In the genomic region with DNA sequence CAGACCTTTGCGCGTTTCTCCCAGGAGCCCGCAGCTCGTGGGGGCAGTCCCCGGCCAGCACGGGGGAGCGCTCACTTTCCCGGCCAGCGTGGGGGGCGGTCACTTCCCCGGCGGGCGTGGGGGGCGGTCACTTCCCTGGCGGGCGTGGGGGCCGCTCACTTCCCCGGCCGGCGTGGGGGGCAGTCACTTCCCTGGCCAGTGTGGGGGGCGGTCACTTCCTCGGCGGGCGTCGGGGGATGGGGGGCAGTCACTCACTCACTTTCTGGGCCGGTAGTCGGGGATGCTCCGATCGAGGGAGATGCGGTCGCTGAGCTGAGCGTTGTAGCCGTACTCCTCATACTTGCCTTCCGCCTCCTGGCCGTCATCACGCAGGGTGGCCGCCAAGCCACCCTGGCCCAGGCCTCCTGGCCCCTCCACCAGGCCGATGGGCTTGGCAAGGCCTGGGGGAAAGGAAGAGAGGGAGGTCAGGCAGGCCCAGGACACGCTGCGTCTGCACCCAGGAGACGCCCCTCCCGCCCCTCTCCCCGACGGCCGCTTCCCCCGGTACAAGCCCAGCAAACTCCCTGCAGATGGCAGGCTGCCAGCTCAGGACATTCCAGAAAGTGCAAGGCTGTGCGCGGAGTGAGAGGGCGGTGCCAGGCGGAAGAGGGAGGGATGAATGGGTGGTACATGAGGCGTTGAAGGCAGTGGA, we compare ENCODE assay signal across 9 cellular contexts. TPM values are rescaled to one million over a fixed set of nuclear protein-coding genes. Genes with fewer than 3 reads are reported as not detected.
DNase-seq lines count a peak whose midpoint lies in the region; ATAC-seq and TF ChIP-seq lines count a peak whose summit lies in the region.
"Had no signal": no experiment of that assay in that cellular context is flagged by ENCODE, and none has a peak within 500 bp of the region (broad histone marks: within the 10 kb centered on the region; RNA-seq: fewer than 3 reads in every experiment).

No MANE protein-coding gene starts in this region.

- peaks cover 7% of the 10 kb centered on the region for H3K4me1 Mint-ChIP-seq in activated CD8-positive, alpha-beta T cell treated with anti-CD3 and anti-CD28 coated beads, Interleukin-2, amount 10 ng/mL, durations not matched to agents 7 days and 5 days (ENCODE audit: low read depth)

- CTCF ChIA-PET in activated CD8-positive, alpha-beta T cell treated with anti-CD3 and anti-CD28 coated beads, Interleukin-2, amount 10 ng/mL, durations not matched to agents 7 days and 5 days (lab: Charles Lee), result no interaction called here

- H3K27ac ChIP-seq in body of pancreas (no peak overlapping the region), upper lobe of left lung (no peak overlapping the region)

- H3K36me3 Mint-ChIP-seq in activated CD8-positive, alpha-beta T cell treated with anti-CD3 and anti-CD28 coated beads, Interleukin-2, amount 10 ng/mL, durations not matched to agents 7 days and 5 days (ENCODE audit: low read depth), result no peaks in the 10 kb centered on the region

- POLR2A ChIA-PET in activated CD8-positive, alpha-beta T cell treated with anti-CD3 and anti-CD28 coated beads, Interleukin-2, amount 10 ng/mL, durations not matched to agents 7 days and 5 days (lab: Charles Lee), result no interaction called here

- peaks cover 6% of the 10 kb centered on the region for H3K9me3 Mint-ChIP-seq in activated CD8-positive, alpha-beta T cell treated with anti-CD3 and anti-CD28 coated beads, Interleukin-2, amount 10 ng/mL, durations not matched to agents 7 days and 5 days (ENCODE audit: insufficient read depth)

- 5% methylated on average over 21 to 51 of the region's 51 CpGs for WGBS in body of pancreas, 2 donors
- WGBS in upper lobe of left lung, 2 donors, result 5 to 9% methylated on average over 21 to 35 of the region's 51 CpGs

- H3K4me1 ChIP-seq in body of pancreas (peaks cover 7% of the 10 kb centered on the region), upper lobe of left lung (peaks cover 5 to 13% (median 7%) of the 10 kb centered on the region in 4 donors)

- H3K27me3 Mint-ChIP-seq in activated CD8-positive, alpha-beta T cell treated with anti-CD3 and anti-CD28 coated beads, Interleukin-2, amount 10 ng/mL, durations not matched to agents 7 days and 5 days (ENCODE audit: low read depth), result peaks cover 18% of the 10 kb centered on the region

- H3K9me3 ChIP-seq in body of pancreas (no peaks in the 10 kb centered on the region), upper lobe of left lung (no peaks in the 10 kb centered on the region)

- H3K27me3 ChIP-seq in body of pancreas, result peaks cover 0 to 25% of the 10 kb centered on the region in 2 donors
- H3K27me3 ChIP-seq in upper lobe of left lung, result peaks cover 0 to 7% (median 2%) of the 10 kb centered on the region in 4 donors

- H3K4me3 ChIP-seq in body of pancreas (no peak overlapping the region), upper lobe of left lung (peak overlapping the region in 1 of 4 donors; percentile 5)

- TF ChIP-seq CTCF in body of pancreas (IDR thresholded peaks at IDR 0.05) (no peak), upper lobe of left lung (IDR thresholded peaks at IDR 0.05) (no peak)

- H3K27ac Mint-ChIP-seq in activated CD8-positive, alpha-beta T cell treated with anti-CD3 and anti-CD28 coated beads, Interleukin-2, amount 10 ng/mL, durations not matched to agents 7 days and 5 days, result no peak overlapping the region
- H3K27ac Mint-ChIP-seq: B cell had no signal

- intact Hi-C loops in body of pancreas (cut with DNase I), result no loop called here

- ATAC-seq in body of pancreas, result peak; percentile 58
- ATAC-seq in upper lobe of left lung (ENCODE audit: low FRiP score in 2 of 2), result peak in 1 of 2 donors; percentile 54
- ATAC-seq in activated CD8-positive, alpha-beta T cell treated with anti-CD3 and anti-CD28 coated beads, Interleukin-2, amount 10 ng/mL, durations not matched to agents 7 days and 5 days, result no peak
- ATAC-seq in HG03432 (IDR thresholded peaks at IDR 0.05; ENCODE audit: unreplicated experiment), result no peak
- ATAC-seq in GM21423 (IDR thresholded peaks at IDR 0.05; ENCODE audit: unreplicated experiment), result no peak

- TF ChIP-seq POLR2A in body of pancreas (IDR thresholded peaks at IDR 0.05) (no peak), upper lobe of left lung (IDR thresholded peaks at IDR 0.05) (no peak)

- no peak overlapping the region for H3K4me3 Mint-ChIP-seq in activated CD8-positive, alpha-beta T cell treated with anti-CD3 and anti-CD28 coated beads, Interleukin-2, amount 10 ng/mL, durations not matched to agents 7 days and 5 days
- H3K4me3 Mint-ChIP-seq: B cell had no signal

- DNase-seq in NCI-H748 (lab: John Stamatoyannopoulos, UW; ENCODE audit: unreplicated experiment), result peak; percentile 49
- DNase-seq in NCI-H748 treated with DMSO at 0.1 percent for 48 hours (lab: John Stamatoyannopoulos, UW), result no peak
- peak; percentile 44 to 60 (median 54) for DNase-seq in body of pancreas
- peak; percentile 56 for DNase-seq in kidney glomerular epithelial cell (lab: John Stamatoyannopoulos, UW)
- DNase-seq in upper lobe of left lung, result peak; percentile 38 to 79
- no peak for DNase-seq in activated CD8-positive, alpha-beta T cell treated with anti-CD3 and anti-CD28 coated beads, Interleukin-2, amount 10 ng/mL, durations not matched to agents 7 days and 5 days

- no peak for TF ChIP-seq EP300 in upper lobe of left lung (IDR thresholded peaks at IDR 0.05)

- H3K36me3 ChIP-seq in body of pancreas (replicated peaks in 1 of 2; ENCODE audit: insufficient read depth in 1 of 2, low read depth in 2 of 2) (no peaks in the 10 kb centered on the region), upper lobe of left lung (no peaks in the 10 kb centered on the region)

RNA-seq across cellular contexts. Expression of a gene that starts 43.3 kb away (rescaled TPM):
- total RNA-seq in body of pancreas (not detected), upper lobe of left lung (under 1 TPM in 1 of 6 donors, not detected in 5; 0.26 TPM)
- not detected for total RNA-seq in activated CD8-positive, alpha-beta T cell treated with anti-CD3 and anti-CD28 coated beads, Interleukin-2, amount 10 ng/mL, durations not matched to agents 7 days and 5 days

Comparison
In these comparisons a context has a peak if more than half of its experiments do, and no peak if none do; other contexts are left out.
1. DNase-seq: peak in NCI-H748 (single experiment), body of pancreas (4 of 4), kidney glomerular epithelial cell (single experiment) and upper lobe of left lung (2 of 2); none in NCI-H748 treated with DMSO at 0.1 percent for 48 hours (single experiment) and activated CD8-positive, alpha-beta T cell treated with anti-CD3 and anti-CD28 coated beads, Interleukin-2, amount 10 ng/mL, durations not matched to agents 7 days and 5 days (single experiment).